ENCODE assay signal across 11 cellular contexts in genomic region chr2:218516614-218517013, GRCh38. TPM values are rescaled to one million over a fixed set of nuclear protein-coding genes. Genes with fewer than 3 reads are reported as not detected.
DNase-seq lines count a peak whose midpoint lies in the region; ATAC-seq, FAIRE-seq and TF ChIP-seq lines count a peak whose summit lies in the region.
"Had no signal": no experiment of that assay in that cellular context is flagged by ENCODE, and none has a peak within 500 bp of the region (broad histone marks: within the 10 kb centered on the region; RNA-seq: fewer than 3 reads in every experiment).

No MANE protein-coding gene starts in this region.

- 60% methylated on average over 1 of the region's 1 CpG for WGBS in K562 (ENCODE audit: insufficient coverage, low coverage, missing lambda C conversion rate)
- no CpG with 5 or more reads among the region's 1 CpG for WGBS in mesenchymal stem cell

- H3K36me3 ChIP-seq in K562 (ENCODE audit: control insufficient read depth, insufficient read depth, low read length) (peaks cover 9% of the 10 kb centered on the region; the same call in 1 of the 3 replicates), mesenchymal stem cell (ENCODE audit: control insufficient read depth in 1 of 2, insufficient read depth in 2 of 2, low read depth in 1 of 2, low read length in 2 of 2) (peaks cover 2 to 5% of the 10 kb centered on the region in 2 experiments)

- DNase-seq in DMS 273 (lab: John Stamatoyannopoulos, UW; ENCODE audit: unreplicated experiment) = peak; percentile 29
- DNase-seq in DMS 273 treated with DMSO at 0.1 percent for 48 hours (lab: John Stamatoyannopoulos, UW) = no peak
- peak; percentile 31 to 34 (median 32) for DNase-seq in K562 (ENCODE audit: extremely low read depth in 1 of 4, low spot score in 3 of 4)
- DNase-seq in mesenchymal stem cell = peak; percentile 24
- DNase-seq in islet precursor cell = no peak
- no peak for DNase-seq in COLO829 (ENCODE audit: low spot score)
- DNase-seq: 8988T; NCI-H1105; stimulated activated CD4-positive, alpha-beta T cell treated with anti-CD3 and anti-CD28 coated beads, Interleukin-12 subunit alpha, Interleukin-12 subunit beta, amount 100 ng/mL, for 4 hours had no signal

- H4K8ac ChIP-seq in mesenchymal stem cell (ENCODE audit: low read length) = no peak overlapping the region

- TF ChIP-seq EP300 in K562 (IDR thresholded peaks at IDR 0.05; ENCODE audit: low read length) = no peak

- no peak overlapping the region for H3K18ac ChIP-seq in mesenchymal stem cell (ENCODE audit: low read depth in 1 of 2, low read length in 2 of 2)

- no peak overlapping the region for H2AFZ ChIP-seq in K562 (ENCODE audit: low read depth, low read length)
- H2AFZ ChIP-seq in mesenchymal stem cell (ENCODE audit: low read depth, low read length) = no peak overlapping the region

- H3K23ac ChIP-seq in mesenchymal stem cell (ENCODE audit: low read length in 2 of 2) = no peak overlapping the region

- no peak for FAIRE-seq in K562 (lab: Jason Lieb, UNC)

- POLR2A ChIA-PET in K562 (lab: Yijun Ruan, JAX) = no interaction called here

- no peak overlapping the region for H2BK5ac ChIP-seq in mesenchymal stem cell (ENCODE audit: low read depth, low read length, poor library complexity, severe bottlenecking)

- H3K27me3 ChIP-seq in K562 (ENCODE audit: control insufficient read depth in 2 of 2, insufficient read depth in 2 of 2, low read length in 2 of 2) = no peaks in the 10 kb centered on the region
- H3K27me3 ChIP-seq in mesenchymal stem cell (ENCODE audit: control insufficient read depth in 1 of 2, insufficient read depth in 1 of 2, low read length in 2 of 2) = no peaks in the 10 kb centered on the region

- peaks cover 9% of the 10 kb centered on the region for H3K79me1 ChIP-seq in mesenchymal stem cell (replicated peaks; ENCODE audit: low read length, poor library complexity, severe bottlenecking)

- H3K4me3 ChIP-seq in K562 (no peak overlapping the region), mesenchymal stem cell (ENCODE audit: insufficient read depth in 1 of 2, low read depth in 1 of 2, low read length in 2 of 2) (no peak overlapping the region)

- intact Hi-C loops in K562 (cut with micrococcal nuclease) = loop anchor here (2.0 kb wide), 1 partner anchor 216 kb away; no protein-coding TSS in a partner anchor

- H3K4me2 ChIP-seq in K562 (ENCODE audit: insufficient read depth, low read length) = no peak overlapping the region
- no peak overlapping the region for H3K4me2 ChIP-seq in mesenchymal stem cell (ENCODE audit: low read length, poor library complexity, severe bottlenecking)

- no peak for TF ChIP-seq POLR2A in K562 (conservative IDR thresholded peaks at IDR 0.05)

- TF ChIP-seq RAD21 in K562 (CRISPR knock-in tag; conservative IDR thresholded peaks at IDR 0.05 in 1 of 2, IDR thresholded peaks at IDR 0.05 in 1 of 2) = peak in 1 of 2 experiments; percentile 18; a peak in 2 of 4 replicates

- H3K4me1 ChIP-seq in K562 (replicated peaks in 1 of 2; ENCODE audit: control insufficient read depth in 2 of 2, insufficient read depth in 2 of 2, low read length in 2 of 2) (no peaks in the 10 kb centered on the region), mesenchymal stem cell (ENCODE audit: control insufficient read depth, insufficient read depth, low read depth, low read length) (peaks cover 3% of the 10 kb centered on the region)

- CTCF ChIA-PET in K562 (lab: Yijun Ruan, JAX; ENCODE audit: low intra/inter-chr PET ratio) = no interaction called here

- no peak overlapping the region for H2BK15ac ChIP-seq in mesenchymal stem cell (ENCODE audit: low read depth, poor library complexity, severe bottlenecking)

- no TSS peak for BruUV-seq in K562 (replicated peaks; lab: Mats Ljungman, UMichigan)

- H4K91ac ChIP-seq in mesenchymal stem cell (ENCODE audit: low read length) = no peak overlapping the region

- H3K9me1 ChIP-seq in K562 (ENCODE audit: control insufficient read depth, insufficient read depth, low read length) = no peaks in the 10 kb centered on the region

- TF ChIP-seq CTCF in K562 (IDR thresholded peaks at IDR 0.05 in 2 of 3, conservative IDR thresholded peaks at IDR 0.05 in 1 of 3; ENCODE audit: insufficient read depth in 2 of 3, low read depth in 1 of 3, low read length in 3 of 3) = peak; percentile 37 to 43 (median 37); a peak in 4 of 6 replicates

- no peak overlapping the region for H3K27ac ChIP-seq in K562 (ENCODE audit: extremely low read depth, low read depth, low read length)
- H3K27ac ChIP-seq in mesenchymal stem cell (ENCODE audit: low read length, poor library complexity, severe bottlenecking) = no peak overlapping the region

- peak; percentile 32 for ATAC-seq in HG03066 (IDR thresholded peaks at IDR 0.05; ENCODE audit: low read depth, unreplicated experiment)
- ATAC-seq in K562 = peak; percentile 81
- no peak for ATAC-seq in HG03432 (IDR thresholded peaks at IDR 0.05; ENCODE audit: unreplicated experiment)

- H2BK120ac ChIP-seq in mesenchymal stem cell (ENCODE audit: low read depth, low read length) = no peak overlapping the region

- H3K9me3 ChIP-seq in K562 (replicated peaks; ENCODE audit: control insufficient read depth, insufficient read depth, low read depth, low read length) (no peaks in the 10 kb centered on the region), mesenchymal stem cell (ENCODE audit: control insufficient read depth, low read length) (no peaks in the 10 kb centered on the region)

- no peak overlapping the region for H3K14ac ChIP-seq in mesenchymal stem cell (ENCODE audit: low read length in 2 of 2)

- peaks cover 6% of the 10 kb centered on the region; the same call in 1 of the 3 replicates for H3K79me2 ChIP-seq in K562 (ENCODE audit: control insufficient read depth, insufficient read depth, low read length)

- H3K9ac ChIP-seq in K562 (ENCODE audit: insufficient read depth in 1 of 2, low read depth in 2 of 2, low read length in 2 of 2) (no peak overlapping the region), mesenchymal stem cell (ENCODE audit: low read length) (no peak overlapping the region)

- H2BK12ac ChIP-seq in mesenchymal stem cell (ENCODE audit: low read length in 2 of 2) = no peak overlapping the region

- no peak overlapping the region for H3K4ac ChIP-seq in mesenchymal stem cell (ENCODE audit: low read depth in 1 of 2, low read length in 2 of 2)

- no peak overlapping the region for H2AK5ac ChIP-seq in mesenchymal stem cell (ENCODE audit: low read length, severe bottlenecking)

- in situ Hi-C loops in K562 (cut with MboI) = no loop called here

- no peaks in the 10 kb centered on the region for H4K20me1 ChIP-seq in K562 (replicated peaks; ENCODE audit: control insufficient read depth, insufficient read depth, low read length)

TF ChIP-seq in K562, 482 proteins besides CTCF, POLR2A, EP300 and RAD21:
- TF ChIP-seq RBM39 (optimal IDR thresholded peaks at IDR 0.05; ENCODE audit: low read depth, low read length) = no peak

RNA-seq across cellular contexts. Expression of gene USP37, which starts 51.5 kb away (rescaled TPM):
- 28.1 and 77.2 TPM in 2 replicates for total RNA-seq in K562 (2011; cell fraction: chromatin; rRNA removed; ENCODE audit: low replicate concordance)
- total RNA-seq in K562 (2011; cell fraction: nucleolus; rRNA removed) = 8.3 and 18.9 TPM in 2 replicates
- 24.1 and 25.7 TPM in 2 replicates for total RNA-seq in K562 (2011; cell fraction: nucleoplasm; rRNA removed)
- total RNA-seq in K562 (2014; rRNA removed) (5.7 and 8.5 TPM in 2 replicates), K562 (2014; rRNA removed; fragmentation: Illumina TruSeq; extraction: Trizol) (14.2 and 16.5 TPM in 2 replicates), K562 (2015; rRNA removed; fragmentation: Illumina TruSeq; extraction: Trizol) (12.6 and 14.1 TPM in 2 replicates), K562 (2021) (12.8 and 15.0 TPM in 2 replicates)
- polyA plus RNA-seq in K562 (2011; rRNA removed) (7.2 and 9.0 TPM in 2 replicates), K562 (2014; fragmentation: Illumina TruSeq; extraction: Trizol) (6.0 and 6.9 TPM in 2 replicates), K562 (2014; fragmentation: Nextera tagmentation; extraction: Ambion mirVana) (1 to 10 TPM; 2.0 to 2.8 TPM), K562 (2014; rRNA removed) (4.8 and 5.0 TPM in 2 replicates)
- polyA plus RNA-seq in K562 (2011; cell fraction: cytosol; rRNA removed) = 1.00 and 2.5 TPM in 2 replicates
- polyA plus RNA-seq in K562 (2011; cell fraction: nucleus; rRNA removed) = 7.7 and 8.7 TPM in 2 replicates
- 3.5 and 4.0 TPM in 2 replicates for polyA plus RNA-seq in K562 (2012)
- 28.7 and 36.1 TPM in 2 replicates for polyA minus RNA-seq in K562 (2011; rRNA and poly(A)+ RNA removed)
- polyA minus RNA-seq in K562 (2011; cell fraction: cytosol; rRNA and poly(A)+ RNA removed) = 10.8 and 18.3 TPM in 2 replicates
- 11.8 and 31.5 TPM in 2 replicates for polyA minus RNA-seq in K562 (2011; cell fraction: nucleus; rRNA and poly(A)+ RNA removed)
- polyA plus RNA-seq in mesenchymal stem cell (2013, experiment 1 of 2) = 3.4 TPM
- 3.1 TPM for polyA plus RNA-seq in mesenchymal stem cell (2013, experiment 2 of 2)

RNA-seq across cellular contexts. Expression of gene CNOT9, which starts 52.0 kb away (rescaled TPM):
- total RNA-seq in K562 (2011; cell fraction: chromatin; rRNA removed; ENCODE audit: low replicate concordance) = 44.5 and 73.8 TPM in 2 replicates
- 24.5 and 28.0 TPM in 2 replicates for total RNA-seq in K562 (2011; cell fraction: nucleolus; rRNA removed)
- 45.1 and 81.1 TPM in 2 replicates for total RNA-seq in K562 (2011; cell fraction: nucleoplasm; rRNA removed)
- total RNA-seq in K562 (2014; rRNA removed) (40.9 and 48.3 TPM in 2 replicates), K562 (2014; rRNA removed; fragmentation: Illumina TruSeq; extraction: Trizol) (47.7 and 51.1 TPM in 2 replicates), K562 (2015; rRNA removed; fragmentation: Illumina TruSeq; extraction: Trizol) (48.4 and 50.8 TPM in 2 replicates), K562 (2021) (50.7 and 51.6 TPM in 2 replicates)
- polyA plus RNA-seq in K562 (2011; rRNA removed) (68.1 and 82.6 TPM in 2 replicates), K562 (2014; fragmentation: Illumina TruSeq; extraction: Trizol) (43.3 and 46.7 TPM in 2 replicates), K562 (2014; fragmentation: Nextera tagmentation; extraction: Ambion mirVana) (10 to 100 TPM; 19.0 to 27.4 TPM), K562 (2014; rRNA removed) (33.4 and 42.8 TPM in 2 replicates)
- 45.8 and 48.2 TPM in 2 replicates for polyA plus RNA-seq in K562 (2011; cell fraction: cytosol; rRNA removed)
- 62.8 and 76.2 TPM in 2 replicates for polyA plus RNA-seq in K562 (2011; cell fraction: nucleus; rRNA removed)
- polyA plus RNA-seq in K562 (2012) = 26.9 and 31.4 TPM in 2 replicates
- polyA minus RNA-seq in K562 (2011; rRNA and poly(A)+ RNA removed) = 98.0 and 123 TPM in 2 replicates
- 48.5 and 68.3 TPM in 2 replicates for polyA minus RNA-seq in K562 (2011; cell fraction: cytosol; rRNA and poly(A)+ RNA removed)
- polyA minus RNA-seq in K562 (2011; cell fraction: nucleus; rRNA and poly(A)+ RNA removed) = 28.5 and 47.8 TPM in 2 replicates
- 36.3 TPM for polyA plus RNA-seq in mesenchymal stem cell (2013, experiment 1 of 2)
- polyA plus RNA-seq in mesenchymal stem cell (2013, experiment 2 of 2) = 36.6 TPM

Comparison
In these comparisons a context has a peak if more than half of its experiments do, and no peak if none do; other contexts are left out.
1. DNase-seq: peak in DMS 273 (single experiment), K562 (4 of 4) and mesenchymal stem cell (single experiment); none in DMS 273 treated with DMSO at 0.1 percent for 48 hours (single experiment), islet precursor cell (single experiment) and COLO829 (single experiment).